In the genomic region with DNA sequence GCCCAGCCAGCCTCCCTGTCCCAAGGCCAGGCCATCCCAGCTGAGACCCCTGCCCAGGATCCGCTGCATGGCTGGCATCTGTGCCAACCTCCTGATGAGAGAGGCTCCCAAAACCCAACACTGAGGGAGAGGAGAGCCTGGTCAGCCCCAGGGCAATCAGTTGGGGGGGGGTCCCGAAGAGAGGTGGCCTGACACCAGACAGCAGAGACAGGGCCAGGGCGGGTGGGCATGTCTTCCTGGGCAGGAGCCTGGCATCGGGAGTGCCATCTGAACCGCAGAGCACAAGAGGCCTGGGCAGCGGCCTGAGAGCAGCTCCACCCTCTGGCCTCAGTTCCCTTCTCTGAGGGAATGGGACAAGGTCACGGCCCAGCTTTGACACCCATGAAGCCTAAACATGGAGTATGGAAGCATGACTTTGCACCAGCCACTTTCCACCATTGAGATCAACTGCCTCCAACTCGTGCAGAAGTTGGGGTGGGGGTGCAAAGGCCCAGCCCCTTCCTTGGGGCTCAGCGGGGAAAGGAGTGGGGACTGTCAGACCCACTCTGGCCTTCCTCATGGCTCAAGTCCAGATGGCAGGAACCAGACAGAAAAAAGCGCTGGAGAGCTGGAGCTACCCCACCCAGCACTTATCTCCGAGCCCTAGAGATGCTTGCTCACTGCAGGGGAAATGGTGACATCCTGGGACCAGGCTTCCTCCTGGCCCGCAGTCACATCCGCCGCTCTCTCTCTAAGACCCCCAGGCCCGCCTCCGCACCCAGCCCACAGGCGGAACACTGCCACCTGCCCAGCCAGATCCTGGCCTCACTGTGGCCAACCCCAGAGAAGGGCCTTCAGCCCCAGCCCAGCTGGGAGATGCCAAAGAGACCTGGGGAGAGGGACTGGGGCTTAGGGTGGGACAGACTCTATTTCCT, we compare ENCODE assay signal across 11 cellular contexts. TPM values are rescaled to one million over a fixed set of nuclear protein-coding genes. Genes with fewer than 3 reads are reported as not detected.
A peak's percentile ranks its signal among the peaks of the same experiment; 100 is the strongest.
DNase-seq lines count a peak whose midpoint lies in the region; ATAC-seq, FAIRE-seq and TF ChIP-seq lines count a peak whose summit lies in the region.
"Had no signal": no experiment of that assay in that cellular context is flagged by ENCODE, and none has a peak within 500 bp of the region (broad histone marks: within the 10 kb centered on the region; RNA-seq: fewer than 3 reads in every experiment).

No MANE protein-coding gene starts in this region.

- peaks cover 0 to 4% (median 0%) of the 10 kb centered on the region in 3 experiments for H3K36me3 ChIP-seq in naive thymus-derived CD4-positive, alpha-beta T cell (ENCODE audit: control insufficient read depth in 2 of 3, insufficient read depth in 3 of 3, low read length in 3 of 3)

- CTCF ChIA-PET in naive thymus-derived CD4-positive, alpha-beta T cell (lab: Charles Lee): interaction anchor here (2.4 kb wide), 1 partner anchor 15 kb away, joined by 18 read pairs; no protein-coding TSS in a partner anchor

- peak; percentile 58 for FAIRE-seq in GM12891 (lab: Jason Lieb, UNC)
- FAIRE-seq: colon had no signal

- H3K27ac Mint-ChIP-seq in activated naive CD8-positive, alpha-beta T cell treated with anti-CD3 and anti-CD28 coated beads, Interleukin-2, amount 50 U/mL, for 24 hours: peak overlapping the region; percentile 93
- H3K27ac Mint-ChIP-seq in naive thymus-derived CD4-positive, alpha-beta T cell: peak overlapping the region in 8 of 9 donors; percentile 2 to 99 (median 74)

- H3K9me3 Mint-ChIP-seq in activated naive CD8-positive, alpha-beta T cell treated with anti-CD3 and anti-CD28 coated beads, Interleukin-2, amount 50 U/mL, for 24 hours: no peaks in the 10 kb centered on the region
- H3K9me3 Mint-ChIP-seq in naive thymus-derived CD4-positive, alpha-beta T cell: no peaks in the 10 kb centered on the region

- ATAC-seq in HG02852 (IDR thresholded peaks at IDR 0.05; ENCODE audit: unreplicated experiment) (peak; percentile 7), HG02571 (IDR thresholded peaks at IDR 0.05; ENCODE audit: unreplicated experiment) (no peak), HG03175 (IDR thresholded peaks at IDR 0.05; ENCODE audit: unreplicated experiment) (no peak), GM21515 (IDR thresholded peaks at IDR 0.05; ENCODE audit: unreplicated experiment) (no peak)
- no peak for ATAC-seq in activated naive CD8-positive, alpha-beta T cell treated with anti-CD3 and anti-CD28 coated beads, Interleukin-2, amount 50 U/mL, for 24 hours
- ATAC-seq in naive thymus-derived CD4-positive, alpha-beta T cell: peak; percentile 30

- TF ChIP-seq POLR2A in GM12891 (IDR thresholded peaks at IDR 0.05; ENCODE audit: low read depth, low read length): no peak

- POLR2A ChIA-PET in naive thymus-derived CD4-positive, alpha-beta T cell (lab: Charles Lee): interaction anchor here (1.0 to 2.2 kb wide), 3 partner anchors 11 to 17 kb away, joined by 4 to 19 read pairs (median 5); partner anchors contain the start of gene RHBDF2

- H3K4me1 ChIP-seq in naive thymus-derived CD4-positive, alpha-beta T cell (ENCODE audit: control insufficient read depth in 2 of 2, insufficient read depth in 2 of 2, low read length in 2 of 2): peaks cover 32 to 39% of the 10 kb centered on the region in 2 donors

- H3K4me3 Mint-ChIP-seq in activated naive CD8-positive, alpha-beta T cell treated with anti-CD3 and anti-CD28 coated beads, Interleukin-2, amount 50 U/mL, for 24 hours: peak overlapping the region; percentile 73
- peak overlapping the region; percentile 64 to 92 (median 80) for H3K4me3 Mint-ChIP-seq in naive thymus-derived CD4-positive, alpha-beta T cell

- no peaks in the 10 kb centered on the region for H3K27me3 Mint-ChIP-seq in activated naive CD8-positive, alpha-beta T cell treated with anti-CD3 and anti-CD28 coated beads, Interleukin-2, amount 50 U/mL, for 24 hours
- H3K27me3 Mint-ChIP-seq in naive thymus-derived CD4-positive, alpha-beta T cell: no peaks in the 10 kb centered on the region

- H3K27me3 ChIP-seq in naive thymus-derived CD4-positive, alpha-beta T cell (ENCODE audit: control insufficient read depth in 2 of 2, insufficient read depth in 2 of 2, low read length in 2 of 2): no peaks in the 10 kb centered on the region

- no peak for DNase-seq in GM12891 (ENCODE audit: insufficient read length, low spot score)
- no peak for DNase-seq in activated naive CD8-positive, alpha-beta T cell treated with anti-CD3 and anti-CD28 coated beads, Interleukin-2, amount 50 U/mL, for 24 hours
- DNase-seq in naive thymus-derived CD4-positive, alpha-beta T cell: peak in 1 of 9 donors; percentile 45
- no peak for DNase-seq in effector CD4-positive, alpha-beta T cell

- H3K4me3 ChIP-seq in naive thymus-derived CD4-positive, alpha-beta T cell (ENCODE audit: low read length): no peak overlapping the region

- intact Hi-C loops in naive thymus-derived CD4-positive, alpha-beta T cell (cut with micrococcal nuclease): loop anchor here (1.0 to 5.0 kb wide), 5 partner anchors 10 to 899 kb away; partner anchors contain the start of genes AANAT (in 1 of the 2), RHBDF2 (in 1 of the 2) and UBE2O (in 1 of the 2)

- H3K4me1 Mint-ChIP-seq in activated naive CD8-positive, alpha-beta T cell treated with anti-CD3 and anti-CD28 coated beads, Interleukin-2, amount 50 U/mL, for 24 hours: peaks cover 51% of the 10 kb centered on the region
- peaks cover 12 to 63% (median 29%) of the 10 kb centered on the region in 7 donors for H3K4me1 Mint-ChIP-seq in naive thymus-derived CD4-positive, alpha-beta T cell

- H3K27ac ChIP-seq in naive thymus-derived CD4-positive, alpha-beta T cell (ENCODE audit: low read depth, low read length): no peak overlapping the region

- no peaks in the 10 kb centered on the region for H3K9me3 ChIP-seq in naive thymus-derived CD4-positive, alpha-beta T cell (ENCODE audit: control insufficient read depth in 2 of 3, low read length in 3 of 3)

- peaks cover 6% of the 10 kb centered on the region for H3K36me3 Mint-ChIP-seq in activated naive CD8-positive, alpha-beta T cell treated with anti-CD3 and anti-CD28 coated beads, Interleukin-2, amount 50 U/mL, for 24 hours (ENCODE audit: low read depth)
- peaks cover 0 to 6% (median 0%) of the 10 kb centered on the region in 5 donors for H3K36me3 Mint-ChIP-seq in naive thymus-derived CD4-positive, alpha-beta T cell

TF ChIP-seq in GM12891, 5 proteins besides CTCF, POLR2A, EP300 and RAD21:
- TF ChIP-seq POLR2AphosphoS5 (IDR thresholded peaks at IDR 0.05; ENCODE audit: low read depth, low read length) (no peak), TAF1 (IDR thresholded peaks at IDR 0.05; ENCODE audit: low read depth, low read length) (no peak), POU2F2 (IDR thresholded peaks at IDR 0.05; ENCODE audit: low read depth, low read length) (no peak), PAX5 (IDR thresholded peaks at IDR 0.05; ENCODE audit: insufficient read depth, low read length, severe bottlenecking) (no peak), SPI1 (IDR thresholded peaks at IDR 0.05; ENCODE audit: low read depth, low read length) (no peak)

RNA-seq across cellular contexts. Expression of gene RHBDF2, which starts 9.7 kb away (rescaled TPM):
- 11.8 TPM for polyA plus RNA-seq in GM12891 (2012; ENCODE audit: low read depth, missing spikeins)
- 100 to 1,000 TPM in 1 of 5 experiments, 10 to 100 TPM in 4; 31.1 to 119 (median 35.4) TPM for total RNA-seq in naive thymus-derived CD4-positive, alpha-beta T cell
- polyA plus RNA-seq in naive thymus-derived CD4-positive, alpha-beta T cell: 1 to 10 TPM; 2.9 to 7.5 TPM

RNA-seq across cellular contexts. Expression of gene AANAT, which starts 24.1 kb away (rescaled TPM):
- polyA plus RNA-seq in GM12891 (2012; ENCODE audit: low read depth, missing spikeins): 0.13 TPM
- total RNA-seq in naive thymus-derived CD4-positive, alpha-beta T cell: not detected
- polyA plus RNA-seq in naive thymus-derived CD4-positive, alpha-beta T cell: not detected
- total RNA-seq: mucosa of gallbladder had no signal

RNA-seq across cellular contexts. Expression of gene UBE2O, which starts 38.6 kb away (rescaled TPM):
- polyA plus RNA-seq in GM12891 (2012; ENCODE audit: low read depth, missing spikeins): 14.6 TPM
- 10 to 100 TPM; 32.6 to 50.8 (median 41.6) TPM for total RNA-seq in naive thymus-derived CD4-positive, alpha-beta T cell
- polyA plus RNA-seq in naive thymus-derived CD4-positive, alpha-beta T cell: 10 to 100 TPM in 1 of 2 donors, 1 to 10 TPM in 1; 8.7 to 15.4 TPM

RNA-seq across cellular contexts. Expression of gene CYGB, which starts 46.0 kb away (rescaled TPM):
- polyA plus RNA-seq in GM12891 (2012; ENCODE audit: low read depth, missing spikeins): not detected
- not detected for total RNA-seq in naive thymus-derived CD4-positive, alpha-beta T cell
- polyA plus RNA-seq in naive thymus-derived CD4-positive, alpha-beta T cell: under 1 TPM; 0.33 to 0.35 TPM

RNA-seq across cellular contexts. Expression of gene PRCD, which starts 48.3 kb away (rescaled TPM):
- polyA plus RNA-seq in GM12891 (2012; ENCODE audit: low read depth, missing spikeins): 0.23 TPM
- total RNA-seq in naive thymus-derived CD4-positive, alpha-beta T cell: not detected
- 1 to 10 TPM in 1 of 2 donors, not detected in 1; 1.3 TPM for polyA plus RNA-seq in naive thymus-derived CD4-positive, alpha-beta T cell
- total RNA-seq: HT1080 had no signal

Comparison
In these comparisons a context has a peak if more than half of its experiments do, and no peak if none do; other contexts are left out.
1. ATAC-seq: peak in HG02852 (single experiment) and naive thymus-derived CD4-positive, alpha-beta T cell (single experiment); none in activated naive CD8-positive, alpha-beta T cell treated with anti-CD3 and anti-CD28 coated beads, Interleukin-2, amount 50 U/mL, for 24 hours (single experiment), HG02571 (single experiment), HG03175 (single experiment) and GM21515 (single experiment).